16 cellular contexts compared by ENCODE assay signal in genomic region chr1:98854137-98854536, GRCh38.
A peak's percentile ranks its signal among the peaks of the same experiment; 100 is the strongest.
DNase-seq lines count a peak whose midpoint lies in the region; ATAC-seq and TF ChIP-seq lines count a peak whose summit lies in the region.
"Had no signal": no experiment of that assay in that cellular context is flagged by ENCODE, and none has a peak within 500 bp of the region (broad histone marks: within the 10 kb centered on the region; RNA-seq: fewer than 3 reads in every experiment).

No MANE protein-coding gene starts in this region.

- H3K4me1 Mint-ChIP-seq in activated CD4-positive, alpha-beta T cell treated with anti-CD3 and anti-CD28 coated beads for 36 hours: peaks cover 15% of the 10 kb centered on the region
- H3K4me1 Mint-ChIP-seq in stimulated activated naive CD8-positive, alpha-beta T cell treated with anti-CD3 and anti-CD28 coated beads, Interleukin-15, amount 100 ng/mL, for 72 hours: peaks cover 15% of the 10 kb centered on the region
- H3K4me1 Mint-ChIP-seq in endodermal cell: peaks cover 7% of the 10 kb centered on the region
- H3K4me1 Mint-ChIP-seq in stimulated activated effector memory CD8-positive, alpha-beta T cell treated with anti-CD3 and anti-CD28 coated beads, Interleukin-12 subunit alpha, Interleukin-12 subunit beta, amount 100 ng/mL, for 72 hours: peaks cover 13% of the 10 kb centered on the region

- H3K27me3 Mint-ChIP-seq in activated CD4-positive, alpha-beta T cell treated with anti-CD3 and anti-CD28 coated beads for 36 hours: no peaks in the 10 kb centered on the region
- no peaks in the 10 kb centered on the region for H3K27me3 Mint-ChIP-seq in stimulated activated naive CD8-positive, alpha-beta T cell treated with anti-CD3 and anti-CD28 coated beads, Interleukin-15, amount 100 ng/mL, for 72 hours
- H3K27me3 Mint-ChIP-seq in endodermal cell (ENCODE audit: insufficient read depth): peaks cover 20% of the 10 kb centered on the region

- CTCF ChIA-PET in activated CD4-positive, alpha-beta T cell treated with anti-CD3 and anti-CD28 coated beads for 36 hours (lab: Charles Lee): no interaction called here

- no peak for DNase-seq in activated CD4-positive, alpha-beta T cell treated with anti-CD3 and anti-CD28 coated beads for 36 hours
- no peak for DNase-seq in activated CD4-positive, alpha-beta T cell treated with anti-CD3 and anti-CD28 coated beads, Interleukin-2, amount 50 U/mL, for 4 hours
- no peak for DNase-seq in stimulated activated naive CD8-positive, alpha-beta T cell treated with anti-CD3 and anti-CD28 coated beads, Interleukin-15, amount 100 ng/mL, for 72 hours
- DNase-seq in stimulated activated naive CD8-positive, alpha-beta T cell treated with anti-CD3 and anti-CD28 coated beads, Interleukin-15, Interleukin-2, amounts not matched to agents 100 U/mL and 50 U/mL, for 24 hours: no peak
- DNase-seq in endodermal cell (peak; percentile 46), foreskin keratinocyte (no peak)
- no peak for DNase-seq in stimulated activated effector memory CD8-positive, alpha-beta T cell treated with anti-CD3 and anti-CD28 coated beads, Interleukin-12 subunit alpha, Interleukin-12 subunit beta, amount 100 ng/mL, for 72 hours (ENCODE audit: low spot score in 2 of 2)
- no peak for DNase-seq in activated CD8-positive, alpha-beta memory T cell treated with anti-CD3 and anti-CD28 coated beads for 24 hours
- DNase-seq: H9; KG1; NCI-H1092; NCI-H2107; NCI-H345; NCI-H69; NK-92 treated with Interleukin-12 subunit alpha and Interleukin-12 subunit beta, amount 100 ng/mL, for 24 hours had no signal

- H3K9me3 ChIP-seq in endodermal cell (ENCODE audit: control insufficient read depth, low read length): peaks cover 7% of the 10 kb centered on the region

- no peaks in the 10 kb centered on the region for H3K36me3 ChIP-seq in endodermal cell (ENCODE audit: control insufficient read depth, insufficient read depth, low read length)

- TF ChIP-seq CTCF in endodermal cell (conservative IDR thresholded peaks at IDR 0.05): no peak
- no peak for TF ChIP-seq CTCF in foreskin keratinocyte (conservative IDR thresholded peaks at IDR 0.05)

- no peaks in the 10 kb centered on the region for H3K27me3 ChIP-seq in endodermal cell (ENCODE audit: control insufficient read depth, insufficient read depth, low read length, poor library complexity, severe bottlenecking)
- H3K27me3 ChIP-seq in foreskin keratinocyte: no peaks in the 10 kb centered on the region

- H3K27ac ChIP-seq in endodermal cell (ENCODE audit: low read depth, low read length) (no peak overlapping the region), foreskin keratinocyte (no peak overlapping the region)
- H3K27ac ChIP-seq: 22Rv1 had no signal

- H3K36me3 Mint-ChIP-seq in activated CD4-positive, alpha-beta T cell treated with anti-CD3 and anti-CD28 coated beads for 36 hours (ENCODE audit: low read depth): no peaks in the 10 kb centered on the region
- no peaks in the 10 kb centered on the region for H3K36me3 Mint-ChIP-seq in endodermal cell (ENCODE audit: low read depth)
- H3K36me3 Mint-ChIP-seq in stimulated activated effector memory CD8-positive, alpha-beta T cell treated with anti-CD3 and anti-CD28 coated beads, Interleukin-12 subunit alpha, Interleukin-12 subunit beta, amount 100 ng/mL, for 72 hours: no peaks in the 10 kb centered on the region

- no peak overlapping the region for H3K9ac ChIP-seq in endodermal cell (ENCODE audit: extremely low read depth, low read length, poor library complexity, severe bottlenecking)

- peaks cover 5% of the 10 kb centered on the region for H3K9me3 Mint-ChIP-seq in activated CD4-positive, alpha-beta T cell treated with anti-CD3 and anti-CD28 coated beads for 36 hours (ENCODE audit: low read depth)
- H3K9me3 Mint-ChIP-seq in stimulated activated naive CD8-positive, alpha-beta T cell treated with anti-CD3 and anti-CD28 coated beads, Interleukin-15, amount 100 ng/mL, for 72 hours: peaks cover 0 to 8% of the 10 kb centered on the region in 2 donors
- H3K9me3 Mint-ChIP-seq in endodermal cell: peaks cover 3% of the 10 kb centered on the region
- no peaks in the 10 kb centered on the region for H3K9me3 Mint-ChIP-seq in stimulated activated effector memory CD8-positive, alpha-beta T cell treated with anti-CD3 and anti-CD28 coated beads, Interleukin-12 subunit alpha, Interleukin-12 subunit beta, amount 100 ng/mL, for 72 hours
- H3K9me3 Mint-ChIP-seq: H9 had no signal

- H3K4me3 Mint-ChIP-seq in activated CD4-positive, alpha-beta T cell treated with anti-CD3 and anti-CD28 coated beads for 36 hours: no peak overlapping the region
- H3K4me3 Mint-ChIP-seq in stimulated activated naive CD8-positive, alpha-beta T cell treated with anti-CD3 and anti-CD28 coated beads, Interleukin-15, amount 100 ng/mL, for 72 hours: peak overlapping the region in 1 of 2 donors; percentile 13
- H3K4me3 Mint-ChIP-seq in endodermal cell: no peak overlapping the region
- no peak overlapping the region for H3K4me3 Mint-ChIP-seq in stimulated activated effector memory CD8-positive, alpha-beta T cell treated with anti-CD3 and anti-CD28 coated beads, Interleukin-12 subunit alpha, Interleukin-12 subunit beta, amount 100 ng/mL, for 72 hours
- H3K4me3 Mint-ChIP-seq: H9 had no signal

- no peak overlapping the region for H3K27ac Mint-ChIP-seq in activated CD4-positive, alpha-beta T cell treated with anti-CD3 and anti-CD28 coated beads for 36 hours
- peak overlapping the region in 1 of 2 donors; percentile 59 for H3K27ac Mint-ChIP-seq in stimulated activated naive CD8-positive, alpha-beta T cell treated with anti-CD3 and anti-CD28 coated beads, Interleukin-15, amount 100 ng/mL, for 72 hours
- no peak overlapping the region for H3K27ac Mint-ChIP-seq in endodermal cell
- no peak overlapping the region for H3K27ac Mint-ChIP-seq in stimulated activated effector memory CD8-positive, alpha-beta T cell treated with anti-CD3 and anti-CD28 coated beads, Interleukin-12 subunit alpha, Interleukin-12 subunit beta, amount 100 ng/mL, for 72 hours
- H3K27ac Mint-ChIP-seq: H9 had no signal

- peak; percentile 55 for ATAC-seq in activated CD4-positive, alpha-beta T cell treated with anti-CD3 and anti-CD28 coated beads for 36 hours
- ATAC-seq in stimulated activated naive CD8-positive, alpha-beta T cell treated with anti-CD3 and anti-CD28 coated beads, Interleukin-15, amount 100 ng/mL, for 72 hours: peak; percentile 71
- ATAC-seq in stimulated activated naive CD8-positive, alpha-beta T cell treated with anti-CD3 and anti-CD28 coated beads, Interleukin-15, Interleukin-2, amounts not matched to agents 100 U/mL and 50 U/mL, for 24 hours: no peak
- ATAC-seq in stimulated activated effector memory CD8-positive, alpha-beta T cell treated with anti-CD3 and anti-CD28 coated beads, Interleukin-12 subunit alpha, Interleukin-12 subunit beta, amount 100 ng/mL, for 72 hours: peak; percentile 57
- no peak for ATAC-seq in foreskin keratinocyte

- H3K4me3 ChIP-seq in endodermal cell (ENCODE audit: low read length): peak overlapping the region; percentile 65

- intact Hi-C loops in activated CD4-positive, alpha-beta T cell treated with anti-CD3 and anti-CD28 coated beads for 36 hours (cut with DNase I, micrococcal nuclease): no loop called here

- 41 to 44% methylated on average over 1 to 4 of the region's 4 CpGs for WGBS in endodermal cell (ENCODE audit: insufficient coverage in 1 of 2, insufficient read length in 1 of 2), 2 experiments

- H3K4me1 ChIP-seq in endodermal cell (ENCODE audit: control insufficient read depth, insufficient read depth, low read length) (no peaks in the 10 kb centered on the region), foreskin keratinocyte (no peaks in the 10 kb centered on the region)

- POLR2A ChIA-PET in activated CD4-positive, alpha-beta T cell treated with anti-CD3 and anti-CD28 coated beads for 36 hours (lab: Charles Lee): no interaction called here

Comparison
In these comparisons a context has a peak if more than half of its experiments do, and no peak if none do; other contexts are left out.
1. ATAC-seq: peak in activated CD4-positive, alpha-beta T cell treated with anti-CD3 and anti-CD28 coated beads for 36 hours (single experiment), stimulated activated naive CD8-positive, alpha-beta T cell treated with anti-CD3 and anti-CD28 coated beads, Interleukin-15, amount 100 ng/mL, for 72 hours (single experiment) and stimulated activated effector memory CD8-positive, alpha-beta T cell treated with anti-CD3 and anti-CD28 coated beads, Interleukin-12 subunit alpha, Interleukin-12 subunit beta, amount 100 ng/mL, for 72 hours (single experiment); none in stimulated activated naive CD8-positive, alpha-beta T cell treated with anti-CD3 and anti-CD28 coated beads, Interleukin-15, Interleukin-2, amounts not matched to agents 100 U/mL and 50 U/mL, for 24 hours (single experiment) and foreskin keratinocyte (single experiment).